11 cellular contexts compared by ENCODE assay signal in genomic region chrX:11113731-11114130, GRCh38. TPM values are rescaled to one million over a fixed set of nuclear protein-coding genes. Genes with fewer than 3 reads are reported as not detected.
DNase-seq lines count a peak whose midpoint lies in the region; ATAC-seq and TF ChIP-seq lines count a peak whose summit lies in the region.
"Had no signal": no experiment of that assay in that cellular context is flagged by ENCODE, and none has a peak within 500 bp of the region (broad histone marks: within the 10 kb centered on the region; RNA-seq: fewer than 3 reads in every experiment).

No MANE protein-coding gene starts in this region.

- no peak overlapping the region for H3K4me3 Mint-ChIP-seq in activated naive CD4-positive, alpha-beta T cell treated with anti-CD3 and anti-CD28 coated beads for 36 hours

- H4K20me1 ChIP-seq in PC-3 (ENCODE audit: low read length): no peaks in the 10 kb centered on the region

- H3K27me3 ChIP-seq in PC-3 (ENCODE audit: low read length) (no peaks in the 10 kb centered on the region), transverse colon (no peaks in the 10 kb centered on the region), right atrium auricular region (no peaks in the 10 kb centered on the region)
- H3K27me3 ChIP-seq: foreskin keratinocyte had no signal

- H3K27ac ChIP-seq in PC-3 (ENCODE audit: low read length) (no peak overlapping the region), transverse colon (peak overlapping the region in 3 of 4 donors; percentile 31 to 97 (median 94)), right atrium auricular region (peak overlapping the region in 1 of 2 donors; percentile 2)
- H3K27ac ChIP-seq: foreskin keratinocyte had no signal

- H3K27me3 Mint-ChIP-seq in activated naive CD4-positive, alpha-beta T cell treated with anti-CD3 and anti-CD28 coated beads for 36 hours (ENCODE audit: low read depth): no peaks in the 10 kb centered on the region

- no TSS peak for BruUV-seq in PC-3 (replicated peaks; lab: Mats Ljungman, UMichigan)

- H3K4me1 Mint-ChIP-seq in activated naive CD4-positive, alpha-beta T cell treated with anti-CD3 and anti-CD28 coated beads for 36 hours (ENCODE audit: low read depth): peaks cover 19% of the 10 kb centered on the region

- no peak overlapping the region for H3K9ac ChIP-seq in PC-3 (ENCODE audit: low read length)

- H3K4me3 ChIP-seq in PC-3 (ENCODE audit: low read length) (no peak overlapping the region), fibroblast of villous mesenchyme (ENCODE audit: low read depth, low read length) (no peak overlapping the region), transverse colon (no peak overlapping the region), right atrium auricular region (no peak overlapping the region)
- H3K4me3 ChIP-seq: HAP-1 had no signal

- intact Hi-C loops in activated naive CD4-positive, alpha-beta T cell treated with anti-CD3 and anti-CD28 coated beads for 36 hours (cut with micrococcal nuclease): loop anchor here (5.0 to 10.0 kb wide), 2 partner anchors 1101 to 1681 kb away; partner anchors contain the start of gene PRPS2
- intact Hi-C loops in PC-3 (cut with micrococcal nuclease) (no loop called here), transverse colon (cut with DNase I; ENCODE audit: low total_unique reads) (no loop called here)

- TF ChIP-seq POLR2A in transverse colon (IDR thresholded peaks at IDR 0.05): no peak

- H3K9me3 Mint-ChIP-seq in activated naive CD4-positive, alpha-beta T cell treated with anti-CD3 and anti-CD28 coated beads for 36 hours: no peaks in the 10 kb centered on the region

- CTCF ChIA-PET in activated naive CD4-positive, alpha-beta T cell treated with anti-CD3 and anti-CD28 coated beads for 36 hours (lab: Charles Lee): no interaction called here
- CTCF ChIA-PET in PC-3 (lab: Charles Lee): no interaction called here

- H3K79me2 ChIP-seq in PC-3 (ENCODE audit: low read length): peaks cover 50% of the 10 kb centered on the region

- ATAC-seq in PC-3 (no peak), GM21447 (IDR thresholded peaks at IDR 0.05; ENCODE audit: unreplicated experiment) (no peak), GM18909 (IDR thresholded peaks at IDR 0.05; ENCODE audit: poor library complexity, unreplicated experiment) (no peak)
- ATAC-seq: foreskin keratinocyte had no signal

- in situ Hi-C loops in transverse colon (cut with MboI; ENCODE audit: low pct_ligation_motif_present in 1 of 4, low pct_unique_long_range_greater_than_20kb in 1 of 4, low sequenced_read_pairs in 3 of 4): loop anchor here in 1 of 4 donors (25.0 kb wide), 1 partner anchor 926 kb away; no protein-coding TSS in a partner anchor

- TF ChIP-seq EP300 in transverse colon (IDR thresholded peaks at IDR 0.05; ENCODE audit: low read depth): no peak

- no peaks in the 10 kb centered on the region for H3K9me2 ChIP-seq in PC-3 (replicated peaks; ENCODE audit: low read length)

- H3K27ac Mint-ChIP-seq in activated naive CD4-positive, alpha-beta T cell treated with anti-CD3 and anti-CD28 coated beads for 36 hours: peak overlapping the region; percentile 75

- no peak for DNase-seq in activated naive CD4-positive, alpha-beta T cell treated with anti-CD3 and anti-CD28 coated beads for 36 hours
- no peak for DNase-seq in activated naive CD4-positive, alpha-beta T cell treated with Interleukin-2 at 50 U/mL for 16 hours
- DNase-seq in PC-3 (no peak), fibroblast of villous mesenchyme (ENCODE audit: low read depth) (peak; percentile 18), transverse colon (no peak), right atrium auricular region (ENCODE audit: low spot score) (no peak)
- DNase-seq: AML-193 had no signal

- no peaks in the 10 kb centered on the region for H3F3A ChIP-seq in PC-3 (ENCODE audit: low read length, unreplicated experiment)

- TF ChIP-seq CTCF in PC-3 (conservative IDR thresholded peaks at IDR 0.05; ENCODE audit: low read depth, low read length): no peak
- TF ChIP-seq CTCF in fibroblast of villous mesenchyme (IDR thresholded peaks at IDR 0.05; ENCODE audit: insufficient read depth, low read depth, low read length): no peak
- no peak for TF ChIP-seq CTCF in transverse colon (IDR thresholded peaks at IDR 0.05)
- no peak for TF ChIP-seq CTCF in right atrium auricular region (IDR thresholded peaks at IDR 0.05)

- H3K36me3 ChIP-seq in PC-3 (ENCODE audit: low read depth, low read length): peaks cover 49% of the 10 kb centered on the region
- peaks cover 0 to 9% (median 2%) of the 10 kb centered on the region in 4 donors for H3K36me3 ChIP-seq in transverse colon
- H3K36me3 ChIP-seq in right atrium auricular region: peaks cover 37% of the 10 kb centered on the region

- H3K36me3 Mint-ChIP-seq in activated naive CD4-positive, alpha-beta T cell treated with anti-CD3 and anti-CD28 coated beads for 36 hours (ENCODE audit: low read depth): peaks cover 17% of the 10 kb centered on the region

- H3K4me1 ChIP-seq in PC-3 (ENCODE audit: insufficient read depth, low read length): peaks cover 17% of the 10 kb centered on the region
- peaks cover 8 to 19% (median 9%) of the 10 kb centered on the region in 4 donors for H3K4me1 ChIP-seq in transverse colon
- H3K4me1 ChIP-seq in right atrium auricular region: peaks cover 0 to 18% of the 10 kb centered on the region in 2 donors
- H3K4me1 ChIP-seq: foreskin keratinocyte had no signal

- peak overlapping the region; percentile 93; the same call in 1 of the 2 replicates for H3K4me2 ChIP-seq in PC-3 (ENCODE audit: low read length)

- H3K9me3 ChIP-seq in PC-3 (ENCODE audit: low read length) (no peaks in the 10 kb centered on the region), transverse colon (no peaks in the 10 kb centered on the region), right atrium auricular region (no peaks in the 10 kb centered on the region)
- H3K9me3 ChIP-seq: HAP-1 had no signal

- POLR2A ChIA-PET in PC-3 (lab: Charles Lee; ENCODE audit: unreplicated experiment): no interaction called here

- H2AFZ ChIP-seq in PC-3 (ENCODE audit: low read length): no peak overlapping the region

RNA-seq across cellular contexts. Expression of gene HCCS, which starts 2.6 kb away (rescaled TPM):
- total RNA-seq in activated naive CD4-positive, alpha-beta T cell treated with anti-CD3 and anti-CD28 coated beads for 36 hours: 10 to 100 TPM; 19.2 to 19.5 TPM
- 44.9 and 54.4 TPM in 2 replicates for total RNA-seq in PC-3 (2014; rRNA removed)
- 17.7 and 32.0 TPM in 2 replicates for total RNA-seq in fibroblast of villous mesenchyme
- total RNA-seq in transverse colon: 10 to 100 TPM in 2 of 4 donors, 1 to 10 TPM in 2; 1.6 to 26.4 (median 13.0) TPM
- total RNA-seq in right atrium auricular region: 10 to 100 TPM; 24.0 to 25.0 TPM
